ENCODE assay signal across 12 cellular contexts in genomic region chr21:16072692-16073091, GRCh38.
DNase-seq lines count a peak whose midpoint lies in the region; ATAC-seq and TF ChIP-seq lines count a peak whose summit lies in the region.
"Had no signal": no experiment of that assay in that cellular context is flagged by ENCODE, and none has a peak within 500 bp of the region (broad histone marks: within the 10 kb centered on the region; RNA-seq: fewer than 3 reads in every experiment).

No MANE protein-coding gene starts in this region.

- DNase-seq in HFFc6: peak; percentile 49
- DNase-seq in breast epithelium (ENCODE audit: low spot score in 2 of 2): no peak
- DNase-seq in left kidney (ENCODE audit: low read depth, low spot score): peak; percentile 64
- no peak for DNase-seq in type B pancreatic cell (ENCODE audit: extremely low spot score, unreplicated experiment)
- DNase-seq in lower leg skin (ENCODE audit: low spot score in 2 of 2): no peak
- no peak for DNase-seq in right lobe of liver
- DNase-seq: activated CD4-positive, alpha-beta T cell treated with anti-CD3 and anti-CD28 coated beads for 48 hours; DMS53; NCI-H82 had no signal

- no peak for ATAC-seq in GM18861 (IDR thresholded peaks at IDR 0.05; ENCODE audit: unreplicated experiment)
- ATAC-seq in right lobe of liver: no peak
- no peak for ATAC-seq in HG02798 (IDR thresholded peaks at IDR 0.05; ENCODE audit: poor library complexity, unreplicated experiment)

- H3K4me1 Mint-ChIP-seq in HFFc6 (ENCODE audit: low read depth): peaks cover 37% of the 10 kb centered on the region
- peaks cover 35% of the 10 kb centered on the region for H3K4me1 Mint-ChIP-seq in type B pancreatic cell (ENCODE audit: unreplicated experiment)

- H3K4me3 Mint-ChIP-seq in HFFc6: peak overlapping the region; percentile 19
- H3K4me3 Mint-ChIP-seq in type B pancreatic cell: peak overlapping the region; percentile 20

- H3K27ac Mint-ChIP-seq in HFFc6 (no peak overlapping the region), type B pancreatic cell (no peak overlapping the region)

- H3K4me1 ChIP-seq in breast epithelium (peaks cover 4% of the 10 kb centered on the region in 2 donors), right lobe of liver (no peaks in the 10 kb centered on the region)

- TF ChIP-seq CTCF in HFFc6 (IDR thresholded peaks at IDR 0.05) (no peak), breast epithelium (IDR thresholded peaks at IDR 0.05) (no peak), type B pancreatic cell (conservative IDR thresholded peaks at IDR 0.05) (no peak), lower leg skin (IDR thresholded peaks at IDR 0.05) (no peak), right lobe of liver (IDR thresholded peaks at IDR 0.05) (no peak)

- H3K27me3 ChIP-seq in breast epithelium: no peaks in the 10 kb centered on the region
- H3K27me3 ChIP-seq in right lobe of liver: no peaks in the 10 kb centered on the region

- H3K27ac ChIP-seq in breast epithelium: peak overlapping the region; percentile 35 to 87
- no peak overlapping the region for H3K27ac ChIP-seq in right lobe of liver
- H3K27ac ChIP-seq: coronary artery had no signal

- WGBS in lower leg skin, 2 donors: 11 to 29% methylated on average over 6 of the region's 6 CpGs
- WGBS in right lobe of liver (ENCODE audit: insufficient coverage, low coverage, low lambda C conversion rate, missing lambda C conversion rate): 53% methylated on average over 6 of the region's 6 CpGs

- intact Hi-C loops in breast epithelium (cut with DNase I; ENCODE audit: low total_unique reads) (no loop called here), lower leg skin (cut with DNase I; ENCODE audit: low total_unique reads) (no loop called here), right lobe of liver (cut with DNase I) (no loop called here)

- no peaks in the 10 kb centered on the region for H3K36me3 Mint-ChIP-seq in HFFc6 (ENCODE audit: low read depth)
- H3K36me3 Mint-ChIP-seq in type B pancreatic cell: no peaks in the 10 kb centered on the region

- H3K27me3 Mint-ChIP-seq in HFFc6 (ENCODE audit: insufficient read depth): no peaks in the 10 kb centered on the region; the same call in 1 of the 2 replicates
- no peaks in the 10 kb centered on the region for H3K27me3 Mint-ChIP-seq in type B pancreatic cell

- H3K9me3 ChIP-seq in breast epithelium (no peaks in the 10 kb centered on the region), right lobe of liver (no peaks in the 10 kb centered on the region)

- TF ChIP-seq POLR2A in breast epithelium (IDR thresholded peaks at IDR 0.05): no peak
- no peak for TF ChIP-seq POLR2A in lower leg skin (IDR thresholded peaks at IDR 0.05)
- TF ChIP-seq POLR2A in right lobe of liver (IDR thresholded peaks at IDR 0.05): no peak

- H3K9me3 Mint-ChIP-seq in HFFc6 (no peaks in the 10 kb centered on the region), type B pancreatic cell (peaks cover 4% of the 10 kb centered on the region)

- H3K36me3 ChIP-seq in breast epithelium (no peaks in the 10 kb centered on the region), right lobe of liver (no peaks in the 10 kb centered on the region)

- H3K4me3 ChIP-seq in breast epithelium: peak overlapping the region in 2 of 3 donors; percentile 53 to 63
- no peak overlapping the region for H3K4me3 ChIP-seq in lower leg skin (ENCODE audit: low read depth, poor library complexity, severe bottlenecking)
- H3K4me3 ChIP-seq in right lobe of liver: no peak overlapping the region
- H3K4me3 ChIP-seq: coronary artery had no signal

Comparison
In these comparisons a context has a peak if more than half of its experiments do, and no peak if none do; other contexts are left out.
1. DNase-seq: peak in HFFc6 (single experiment) and left kidney (single experiment); none in breast epithelium (0 of 2), type B pancreatic cell (single experiment), lower leg skin (0 of 2) and right lobe of liver (0 of 3).
2. H3K27ac ChIP-seq: peak in breast epithelium (2 of 2); none in right lobe of liver (0 of 3).
3. H3K4me3 ChIP-seq: peak in breast epithelium (2 of 3); none in lower leg skin (single experiment) and right lobe of liver (0 of 3).